Comparison of ENCODE assay signal across 8 cellular contexts in the genomic region with DNA sequence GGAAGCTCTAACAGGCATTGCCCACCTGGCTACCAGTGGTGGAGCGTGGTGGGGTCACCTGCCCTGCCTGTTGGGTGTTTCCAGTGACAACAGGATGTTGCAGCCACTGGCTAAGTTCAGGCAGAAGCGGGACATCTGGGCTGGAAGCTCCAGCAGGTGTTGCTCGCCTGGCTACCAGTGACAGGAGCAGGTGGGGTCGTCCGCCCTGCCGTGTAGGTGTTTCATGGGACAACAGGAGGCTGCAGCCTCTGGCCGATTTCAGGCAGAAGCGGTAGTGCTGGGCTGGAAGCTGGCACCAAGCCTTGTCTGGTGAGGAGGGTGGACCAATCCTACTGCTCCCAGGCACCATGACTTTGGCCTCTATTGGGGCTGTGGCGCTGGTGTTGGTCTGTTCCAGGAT. TPM values are rescaled to one million over a fixed set of nuclear protein-coding genes. Genes with fewer than 3 reads are reported as not detected.
"Had no signal": no experiment of that assay in that cellular context is flagged by ENCODE, and none has a peak within 500 bp of the region (broad histone marks: within the 10 kb centered on the region; RNA-seq: fewer than 3 reads in every experiment).

No MANE protein-coding gene starts in this region.

- H3K4me3 ChIP-seq: GM23248, HAP-1, K562 had no signal

- H3K4me3 Mint-ChIP-seq: HFFc6 had no signal

- H3K27ac Mint-ChIP-seq: HFFc6 had no signal

- H3K9me3 Mint-ChIP-seq: HFFc6 had no signal

- H3K36me3 ChIP-seq: HAP-1 had no signal

- DNase-seq: GM23248, GOT3, HFFc6, KG1 had no signal

RNA-seq across cellular contexts. Expression of gene RIPPLY1, which starts 39.4 kb away (rescaled TPM):
- total RNA-seq: GM23248, H4, HFFc6, K562 had no signal

RNA-seq across cellular contexts. Expression of gene CLDN2, which starts 56.5 kb away (rescaled TPM):
- total RNA-seq: GM23248, H4, H7, HFFc6, K562 had no signal
